In the genomic region with DNA sequence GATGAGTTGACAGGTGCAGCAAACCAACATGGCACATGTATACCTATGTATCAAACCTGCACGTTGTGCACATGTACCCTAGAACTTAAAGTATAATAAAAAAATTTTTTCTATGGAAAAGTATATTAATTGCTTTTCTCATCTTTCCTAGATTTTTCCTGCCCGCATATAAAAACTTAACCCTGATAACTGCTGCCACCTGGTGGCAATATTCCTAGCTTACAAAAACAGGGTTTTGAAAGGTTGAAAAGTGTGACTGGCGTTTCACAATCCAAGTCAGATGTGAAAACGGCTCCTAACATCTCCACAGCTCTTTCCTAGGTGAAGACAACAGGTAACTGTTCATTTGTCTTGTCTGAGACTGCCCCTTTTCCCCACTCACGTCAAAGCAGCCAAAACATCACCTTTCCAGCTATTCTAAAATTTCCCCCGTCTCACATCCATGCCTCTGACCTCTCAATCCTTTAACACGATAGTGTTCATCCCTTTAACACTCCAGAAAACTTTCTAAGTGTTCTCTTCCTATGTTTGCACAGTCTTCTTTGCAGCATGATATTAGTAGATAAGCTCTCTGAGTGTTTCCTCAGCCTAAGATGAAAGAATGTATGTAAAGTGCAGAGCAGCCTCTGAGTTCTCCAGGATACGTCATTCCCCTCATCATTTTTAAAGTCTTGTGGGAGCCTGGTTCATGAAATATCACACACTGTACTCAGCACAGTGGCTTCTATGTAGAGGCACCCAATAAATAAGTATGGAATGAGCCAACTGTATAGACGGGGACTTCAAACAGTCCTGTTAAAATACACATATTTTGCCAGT, we compare ENCODE assay signal across 7 cellular contexts. TPM values are rescaled to one million over a fixed set of nuclear protein-coding genes. Genes with fewer than 3 reads are reported as not detected.
DNase-seq lines count a peak whose midpoint lies in the region; ATAC-seq and TF ChIP-seq lines count a peak whose summit lies in the region.

No MANE protein-coding gene starts in this region.

- H3K4me1 ChIP-seq in DND-41 (ENCODE audit: insufficient read depth, low read length): peaks cover 8% of the 10 kb centered on the region
- H3K4me1 ChIP-seq in PC-3 (ENCODE audit: insufficient read depth, low read length): 0 out of 2 replicates have a peak, but pooled peaks cover 4% of the 10 kb centered on the region

- CTCF ChIA-PET in PC-3 (lab: Charles Lee): interaction anchor here (0.6 to 2.0 kb wide), 4 partner anchors 23 to 177 kb away, joined by 3 to 8 read pairs (median 4); no protein-coding TSS in a partner anchor

- POLR2A ChIA-PET in PC-3 (lab: Charles Lee; ENCODE audit: unreplicated experiment): interaction anchor here (0.6 kb wide), 2 partner anchors 172 to 316 kb away, joined by 3 to 5 read pairs; partner anchors contain the start of gene CHI3L2

- no peaks in the 10 kb centered on the region for H3K9me3 ChIP-seq in DND-41 (ENCODE audit: insufficient read depth, low read length, severe bottlenecking)
- no peaks in the 10 kb centered on the region for H3K9me3 ChIP-seq in PC-3 (ENCODE audit: low read length)

- no peak overlapping the region for H3K4me3 ChIP-seq in DND-41 (ENCODE audit: low read depth in 1 of 2, low read length in 2 of 2)
- no peak overlapping the region for H3K4me3 ChIP-seq in HL-60 (replicated peaks; ENCODE audit: insufficient read depth, low read length)
- no peak overlapping the region for H3K4me3 ChIP-seq in PC-3 (ENCODE audit: low read length)

- H4K20me1 ChIP-seq in DND-41 (ENCODE audit: insufficient read depth, low read length) (no peaks in the 10 kb centered on the region), PC-3 (ENCODE audit: low read length) (no peaks in the 10 kb centered on the region)

- DNase-seq in DND-41 (peak; percentile 63), HL-60 (ENCODE audit: low read depth in 1 of 2, low spot score in 1 of 2) (peak in 1 of 2 experiments; percentile 43), PC-3 (peak; percentile 78), amniotic stem cell (lab: John Stamatoyannopoulos, UW) (peak; percentile 46), iris pigment epithelial cell (ENCODE audit: low read depth) (peak; percentile 50)
- DNase-seq in stimulated activated CD4-positive, alpha-beta T cell treated with anti-CD3 and anti-CD28 coated beads, TNF-alpha, amount 100 ng/mL, for 48 hours (ENCODE audit: low read depth in 3 of 3): peak in 2 of 3 donors; percentile 19 to 38

- H3K9ac ChIP-seq in DND-41 (ENCODE audit: low read depth, low read length): no peak overlapping the region
- no peak overlapping the region for H3K9ac ChIP-seq in PC-3 (ENCODE audit: low read length)

- H3K4me2 ChIP-seq in DND-41 (ENCODE audit: insufficient read depth, low read length) (peak overlapping the region; percentile 13; the same call in 1 of the 2 replicates), PC-3 (ENCODE audit: low read length) (peak overlapping the region; percentile 66)

- H3K36me3 ChIP-seq in DND-41 (ENCODE audit: insufficient read depth, low read length): no peaks in the 10 kb centered on the region
- no peaks in the 10 kb centered on the region for H3K36me3 ChIP-seq in PC-3 (ENCODE audit: low read depth, low read length)

- BruUV-seq in PC-3 (replicated peaks; lab: Mats Ljungman, UMichigan): no TSS peak

- TF ChIP-seq CTCF in DND-41 (IDR thresholded peaks at IDR 0.05; ENCODE audit: borderline replicate concordance, extremely low read depth, low read length, poor library complexity, severe bottlenecking): peak; percentile 82
- peak; percentile 41 for TF ChIP-seq CTCF in HL-60 (IDR thresholded peaks at IDR 0.05; ENCODE audit: insufficient read depth, low read length)
- TF ChIP-seq CTCF in PC-3 (conservative IDR thresholded peaks at IDR 0.05; ENCODE audit: low read depth, low read length): peak; percentile 70

- peak overlapping the region; percentile 33; the same call in 1 of the 2 replicates for H2AFZ ChIP-seq in DND-41 (ENCODE audit: low read depth, low read length)
- H2AFZ ChIP-seq in PC-3 (ENCODE audit: low read length): peak overlapping the region; percentile 64

- no peaks in the 10 kb centered on the region for H3K9me2 ChIP-seq in PC-3 (replicated peaks; ENCODE audit: low read length)

- H3K27ac ChIP-seq in DND-41 (ENCODE audit: low read length) (peak overlapping the region; percentile 3; the same call in 1 of the 2 replicates), HL-60 (replicated peaks) (no peak overlapping the region), PC-3 (ENCODE audit: low read length) (no peak overlapping the region)

- intact Hi-C loops in PC-3 (cut with micrococcal nuclease): loop anchor here (1.0 to 5.0 kb wide), 2 partner anchors 53 to 178 kb away; no protein-coding TSS in a partner anchor

- H3K27me3 ChIP-seq in DND-41 (ENCODE audit: insufficient read depth, low read length, poor library complexity) (no peaks in the 10 kb centered on the region), HL-60 (ENCODE audit: insufficient read depth, poor library complexity, severe bottlenecking) (peaks cover 23% of the 10 kb centered on the region), PC-3 (ENCODE audit: low read length) (peaks cover 2% of the 10 kb centered on the region; the same call in 1 of the 2 replicates)

- no peaks in the 10 kb centered on the region for H3F3A ChIP-seq in PC-3 (ENCODE audit: low read length, unreplicated experiment)

- no peaks in the 10 kb centered on the region for H3K79me2 ChIP-seq in DND-41 (ENCODE audit: insufficient read depth, low read length)
- no peaks in the 10 kb centered on the region for H3K79me2 ChIP-seq in PC-3 (ENCODE audit: low read length)

- ATAC-seq in DND-41 (ENCODE audit: insufficient read depth, low read depth) (peak; percentile 67), PC-3 (peak; percentile 40), GM21737 (IDR thresholded peaks at IDR 0.05; ENCODE audit: unreplicated experiment) (no peak)

RNA-seq across cellular contexts. Expression of gene OVGP1, which starts 27.5 kb away (rescaled TPM):
- 7.8 and 8.2 TPM in 2 replicates for total RNA-seq in PC-3 (2014; rRNA removed)

RNA-seq across cellular contexts. Expression of gene WDR77, which starts 49.1 kb away (rescaled TPM):
- total RNA-seq in PC-3 (2014; rRNA removed): 62.1 and 67.9 TPM in 2 replicates

RNA-seq across cellular contexts. Expression of gene ATP5PB, which starts 49.3 kb away (rescaled TPM):
- total RNA-seq in PC-3 (2014; rRNA removed): 448 and 612 TPM in 2 replicates
